Comparison of ENCODE assay signal across 25 cellular contexts in the genomic region with DNA sequence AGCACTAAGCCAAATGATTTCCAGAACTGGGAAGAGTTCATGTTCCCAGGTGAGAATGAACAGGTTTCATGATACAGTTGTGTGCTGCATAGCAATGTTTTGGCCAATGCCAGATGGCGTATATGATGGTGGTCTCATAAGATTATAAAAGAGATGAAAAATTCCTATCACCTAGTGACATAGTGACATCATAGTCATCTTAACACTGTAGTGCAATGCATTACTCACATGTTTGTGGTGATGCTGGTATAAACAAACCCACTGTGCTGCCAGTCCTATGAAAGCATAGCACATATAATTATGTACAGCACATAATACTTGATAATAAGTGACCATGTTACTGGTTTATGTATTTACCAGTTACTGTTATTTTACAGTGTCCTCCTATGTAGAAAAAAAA.
"Had no signal": no experiment of that assay in that cellular context is flagged by ENCODE, and none has a peak within 500 bp of the region (broad histone marks: within the 10 kb centered on the region; RNA-seq: fewer than 3 reads in every experiment).

No MANE protein-coding gene starts in this region.

- H3K36me3 ChIP-seq: esophagus squamous epithelium, neural progenitor cell, right lobe of liver, suprapubic skin, transverse colon had no signal

- H3K27me3 ChIP-seq: neural progenitor cell, right lobe of liver, transverse colon had no signal

- H3K9me3 ChIP-seq: esophagus squamous epithelium, mucosa of descending colon, right lobe of liver, suprapubic skin, transverse colon had no signal

- H3K4me3 ChIP-seq: coronary artery, esophagus squamous epithelium, lung, mucosa of descending colon, neural progenitor cell, right lobe of liver, smooth muscle cell, suprapubic skin, transverse colon had no signal

- H2AFZ ChIP-seq: neural progenitor cell, parathyroid adenoma had no signal

- H3K4me2 ChIP-seq: neural progenitor cell, smooth muscle cell had no signal

- H3K79me2 ChIP-seq: parathyroid adenoma had no signal

- ATAC-seq: effector memory CD8-positive, alpha-beta T cell; left lobe of liver; mucosa of descending colon; naive thymus-derived CD4-positive, alpha-beta T cell; right lobe of liver; stimulated activated naive CD8-positive, alpha-beta T cell treated with anti-CD3 and anti-CD28 coated beads, Interleukin-15, amount 100 ng/mL, for 72 hours had no signal

- H3K4me1 ChIP-seq: esophagus squamous epithelium, parathyroid adenoma, right lobe of liver, suprapubic skin, transverse colon had no signal

- H3K9ac ChIP-seq: neural progenitor cell, parathyroid adenoma had no signal

- H3K27ac ChIP-seq: coronary artery, esophagus squamous epithelium, neural progenitor cell, parathyroid adenoma, right lobe of liver, suprapubic skin, transverse colon had no signal

- DNase-seq: effector memory CD8-positive, alpha-beta T cell; erythroblast; esophagus squamous epithelium; foreskin melanocyte; hypothalamus; immature natural killer cell; kidney; mucosa of descending colon; naive thymus-derived CD4-positive, alpha-beta T cell; right lobe of liver; stimulated activated CD4-positive, alpha-beta T cell treated with anti-CD3 and anti-CD28 coated beads, Interleukin-12 subunit alpha, Interleukin-12 subunit beta, amount 100 ng/mL, for 4 hours; stimulated activated CD4-positive, alpha-beta T cell treated with anti-CD3 and anti-CD28 coated beads, Interleukin-1b, Interleukin-23, amount 100 ng/mL, for 48 hours; stimulated activated CD4-positive, alpha-beta T cell treated with anti-CD3 and anti-CD28 coated beads, Interleukin-4, amount 100 ng/mL, for 1 hour; stimulated activated CD8-positive, alpha-beta memory T cell treated with anti-CD3 and anti-CD28 coated beads, Interleukin-4, amount 100 ng/mL, for 48 hours; stimulated activated naive CD4-positive, alpha-beta T cell; stimulated activated naive CD8-positive, alpha-beta T cell treated with anti-CD3 and anti-CD28 coated beads, Interleukin-15, amount 100 ng/mL, for 72 hours; transverse colon had no signal

- FAIRE-seq: endometrium, kidney had no signal
